In genomic region chr20:50484271-50484976, GRCh38 we compare ENCODE assay signal across 8 cellular contexts. TPM values are rescaled to one million over a fixed set of nuclear protein-coding genes. Genes with fewer than 3 reads are reported as not detected.
DNase-seq lines count a peak whose midpoint lies in the region; ATAC-seq and TF ChIP-seq lines count a peak whose summit lies in the region.

No MANE protein-coding gene starts in this region.

- DNase-seq in activated CD8-positive, alpha-beta memory T cell treated with anti-CD3 and anti-CD28 coated beads, Interleukin-2, amount 10 ng/mL, durations not matched to agents 7 days and 5 days = no peak
- DNase-seq in activated CD8-positive, alpha-beta memory T cell treated with anti-CD3 and anti-CD28 coated beads, Interleukin-2, amount 50 U/mL, for 4 hours = no peak
- DNase-seq in T-helper 17 cell (no peak), fibroblast of villous mesenchyme (ENCODE audit: low read depth) (no peak), Caco-2 (no peak), mesendoderm (no peak)

- H3K4me1 Mint-ChIP-seq in activated CD8-positive, alpha-beta memory T cell treated with anti-CD3 and anti-CD28 coated beads, Interleukin-2, amount 10 ng/mL, durations not matched to agents 7 days and 5 days = peaks cover 56% of the 10 kb centered on the region
- H3K4me1 Mint-ChIP-seq in T-helper 17 cell (peaks cover 24% of the 10 kb centered on the region), Caco-2 (ENCODE audit: low read depth, unreplicated experiment) (no peaks in the 10 kb centered on the region)

- H3K27me3 Mint-ChIP-seq in activated CD8-positive, alpha-beta memory T cell treated with anti-CD3 and anti-CD28 coated beads, Interleukin-2, amount 10 ng/mL, durations not matched to agents 7 days and 5 days = no peaks in the 10 kb centered on the region
- H3K27me3 Mint-ChIP-seq in T-helper 17 cell = no peaks in the 10 kb centered on the region
- no peaks in the 10 kb centered on the region for H3K27me3 Mint-ChIP-seq in Caco-2 (ENCODE audit: insufficient read depth, unreplicated experiment)

- H4K8ac ChIP-seq in mesendoderm (ENCODE audit: low read depth, low read length) = no peak overlapping the region

- no peaks in the 10 kb centered on the region for H3K79me1 ChIP-seq in mesendoderm (ENCODE audit: low read length)

- H3K27ac ChIP-seq in subcutaneous abdominal adipose tissue (ENCODE audit: low read depth, low read length) (peak overlapping the region; percentile 43), mesendoderm (ENCODE audit: low read depth, low read length) (no peak overlapping the region)

- H3K9ac ChIP-seq in subcutaneous abdominal adipose tissue (ENCODE audit: low read length in 5 of 5) (peak overlapping the region in 3 of 5 donors; percentile 80 to 84 (median 80)), mesendoderm (ENCODE audit: low read length) (no peak overlapping the region)

- H3K4me3 Mint-ChIP-seq in activated CD8-positive, alpha-beta memory T cell treated with anti-CD3 and anti-CD28 coated beads, Interleukin-2, amount 10 ng/mL, durations not matched to agents 7 days and 5 days = peak overlapping the region; percentile 80
- H3K4me3 Mint-ChIP-seq in T-helper 17 cell = peak overlapping the region; percentile 98
- no peak overlapping the region for H3K4me3 Mint-ChIP-seq in Caco-2 (ENCODE audit: unreplicated experiment)

- H4K5ac ChIP-seq in mesendoderm (ENCODE audit: low read length) = no peak overlapping the region

- no peak overlapping the region for H3K18ac ChIP-seq in mesendoderm (ENCODE audit: low read length)

- no peaks in the 10 kb centered on the region for H3K9me3 ChIP-seq in T-helper 17 cell (ENCODE audit: control insufficient read depth, low read length, poor library complexity, severe bottlenecking)
- H3K9me3 ChIP-seq in subcutaneous abdominal adipose tissue (ENCODE audit: control insufficient read depth in 5 of 5, low read length in 5 of 5) = no peaks in the 10 kb centered on the region
- H3K9me3 ChIP-seq in Caco-2 = no peaks in the 10 kb centered on the region

- H3K27ac Mint-ChIP-seq in activated CD8-positive, alpha-beta memory T cell treated with anti-CD3 and anti-CD28 coated beads, Interleukin-2, amount 10 ng/mL, durations not matched to agents 7 days and 5 days = peak overlapping the region; percentile 87
- H3K27ac Mint-ChIP-seq in T-helper 17 cell (peak overlapping the region; percentile 99), Caco-2 (ENCODE audit: unreplicated experiment) (no peak overlapping the region)

- no peaks in the 10 kb centered on the region for H3K9me3 Mint-ChIP-seq in activated CD8-positive, alpha-beta memory T cell treated with anti-CD3 and anti-CD28 coated beads, Interleukin-2, amount 10 ng/mL, durations not matched to agents 7 days and 5 days (ENCODE audit: low read depth)
- peaks cover 10% of the 10 kb centered on the region for H3K9me3 Mint-ChIP-seq in Caco-2 (ENCODE audit: unreplicated experiment)

- no peak for ATAC-seq in activated CD8-positive, alpha-beta memory T cell treated with anti-CD3 and anti-CD28 coated beads, Interleukin-2, amount 10 ng/mL, durations not matched to agents 7 days and 5 days
- ATAC-seq in T-helper 17 cell (no peak), GM19395 (IDR thresholded peaks at IDR 0.05; ENCODE audit: unreplicated experiment) (no peak)

- TF ChIP-seq CTCF in fibroblast of villous mesenchyme (IDR thresholded peaks at IDR 0.05; ENCODE audit: insufficient read depth, low read depth, low read length) (no peak), Caco-2 (IDR thresholded peaks at IDR 0.05; ENCODE audit: insufficient read depth in 1 of 2, low read depth in 1 of 2, low read length in 1 of 2, severe bottlenecking in 1 of 2, unreplicated experiment in 1 of 2) (no peak)

- CTCF ChIA-PET in activated CD8-positive, alpha-beta memory T cell treated with anti-CD3 and anti-CD28 coated beads, Interleukin-2, amount 10 ng/mL, durations not matched to agents 7 days and 5 days (lab: Charles Lee) = interaction anchor here (0.7 to 5.3 kb wide), 15 partner anchors 17 to 445 kb away, joined by 3 to 32 read pairs (median 3); partner anchors contain the start of gene PTPN1
- CTCF ChIA-PET in Caco-2 (lab: Charles Lee) = interaction anchor here (0.6 to 1.0 kb wide), 2 partner anchors 20 to 296 kb away, joined by 3 read pairs; no protein-coding TSS in a partner anchor

- no peak overlapping the region for H3K4ac ChIP-seq in mesendoderm (ENCODE audit: low read depth, low read length)

- H3K79me2 ChIP-seq in mesendoderm (ENCODE audit: control insufficient read depth, insufficient read depth, low read length) = no peaks in the 10 kb centered on the region

- POLR2A ChIA-PET in Caco-2 (lab: Charles Lee) = no interaction called here

- H3K36me3 ChIP-seq in subcutaneous abdominal adipose tissue (ENCODE audit: control insufficient read depth in 5 of 5, insufficient read depth in 5 of 5, low read length in 5 of 5) = no peaks in the 10 kb centered on the region
- H3K36me3 ChIP-seq in Caco-2 (ENCODE audit: control insufficient read depth, insufficient read depth, low read length) = no peaks in the 10 kb centered on the region
- H3K36me3 ChIP-seq in mesendoderm (ENCODE audit: control insufficient read depth, insufficient read depth, low read length) = no peaks in the 10 kb centered on the region

- H3K36me3 Mint-ChIP-seq in activated CD8-positive, alpha-beta memory T cell treated with anti-CD3 and anti-CD28 coated beads, Interleukin-2, amount 10 ng/mL, durations not matched to agents 7 days and 5 days = peaks cover 7% of the 10 kb centered on the region
- H3K36me3 Mint-ChIP-seq in T-helper 17 cell (ENCODE audit: low read depth) (peaks cover 2% of the 10 kb centered on the region), Caco-2 (ENCODE audit: insufficient read depth, unreplicated experiment) (no peaks in the 10 kb centered on the region)

- H2BK15ac ChIP-seq in mesendoderm (replicated peaks; ENCODE audit: low read depth) = no peak overlapping the region

- H3K4me1 ChIP-seq in subcutaneous abdominal adipose tissue (ENCODE audit: control insufficient read depth in 5 of 5, insufficient read depth in 5 of 5, low read length in 5 of 5) (peaks cover 0 to 13% (median 12%) of the 10 kb centered on the region in 5 donors), Caco-2 (no peaks in the 10 kb centered on the region), mesendoderm (ENCODE audit: control insufficient read depth, low read depth, low read length) (no peaks in the 10 kb centered on the region)

- H2BK120ac ChIP-seq in mesendoderm (ENCODE audit: low read depth, low read length) = no peak overlapping the region

- H3K4me2 ChIP-seq in mesendoderm (ENCODE audit: low read length) = no peak overlapping the region

- no peak overlapping the region for H2AK5ac ChIP-seq in mesendoderm (ENCODE audit: low read length)

- H3K56ac ChIP-seq in mesendoderm (ENCODE audit: low read length) = no peak overlapping the region

- intact Hi-C loops in Caco-2 (cut with micrococcal nuclease; ENCODE audit: unreplicated experiment) = no loop called here

- no peak overlapping the region for H2BK5ac ChIP-seq in mesendoderm (ENCODE audit: low read length)

- no CpG with 5 or more reads among the region's 6 CpGs for WGBS in mesendoderm (ENCODE audit: extremely low coverage, insufficient coverage, low lambda C conversion rate)

- H3K23ac ChIP-seq in mesendoderm (ENCODE audit: low read length) = no peak overlapping the region

- H3K27me3 ChIP-seq in subcutaneous abdominal adipose tissue (ENCODE audit: control insufficient read depth in 5 of 5, insufficient read depth in 4 of 5, low read length in 5 of 5) = no peaks in the 10 kb centered on the region
- H3K27me3 ChIP-seq in Caco-2 (replicated peaks; ENCODE audit: control insufficient read depth, insufficient read depth, low read length) = no peaks in the 10 kb centered on the region
- H3K27me3 ChIP-seq in mesendoderm (ENCODE audit: insufficient read depth, low read length, poor library complexity) = no peaks in the 10 kb centered on the region

- H3K4me3 ChIP-seq in fibroblast of villous mesenchyme (ENCODE audit: low read depth, low read length) (peak overlapping the region; percentile 61), subcutaneous abdominal adipose tissue (ENCODE audit: low read depth in 1 of 5, low read length in 5 of 5) (peak overlapping the region; percentile 75 to 88 (median 86)), Caco-2 (ENCODE audit: low read depth, low read length) (no peak overlapping the region), mesendoderm (ENCODE audit: low read length) (no peak overlapping the region)

- BruUV-seq in Caco-2 (replicated peaks; lab: Mats Ljungman, UMichigan) = no TSS peak

RNA-seq across cellular contexts. Expression of gene PTPN1, which starts 25.8 kb away (rescaled TPM):
- total RNA-seq in activated CD8-positive, alpha-beta memory T cell treated with anti-CD3 and anti-CD28 coated beads, Interleukin-2, amount 10 ng/mL, durations not matched to agents 7 days and 5 days = 10 to 100 TPM; 62.5 to 74.7 TPM
- total RNA-seq in T-helper 17 cell (10 to 100 TPM; 65.5 to 67.7 TPM), fibroblast of villous mesenchyme (27.1 and 45.3 TPM in 2 replicates), Caco-2 (2022) (65.0 and 65.2 TPM in 2 replicates)
- 32.0 TPM for polyA plus RNA-seq in mesendoderm (2013, experiment 1 of 2)
- 31.3 TPM for polyA plus RNA-seq in mesendoderm (2013, experiment 2 of 2)

Comparison
In these comparisons a context has a peak if more than half of its experiments do, and no peak if none do; other contexts are left out.
1. H3K4me3 ChIP-seq: peak in fibroblast of villous mesenchyme (single experiment) and subcutaneous abdominal adipose tissue (5 of 5); none in Caco-2 (single experiment) and mesendoderm (single experiment).